In the genomic region with DNA sequence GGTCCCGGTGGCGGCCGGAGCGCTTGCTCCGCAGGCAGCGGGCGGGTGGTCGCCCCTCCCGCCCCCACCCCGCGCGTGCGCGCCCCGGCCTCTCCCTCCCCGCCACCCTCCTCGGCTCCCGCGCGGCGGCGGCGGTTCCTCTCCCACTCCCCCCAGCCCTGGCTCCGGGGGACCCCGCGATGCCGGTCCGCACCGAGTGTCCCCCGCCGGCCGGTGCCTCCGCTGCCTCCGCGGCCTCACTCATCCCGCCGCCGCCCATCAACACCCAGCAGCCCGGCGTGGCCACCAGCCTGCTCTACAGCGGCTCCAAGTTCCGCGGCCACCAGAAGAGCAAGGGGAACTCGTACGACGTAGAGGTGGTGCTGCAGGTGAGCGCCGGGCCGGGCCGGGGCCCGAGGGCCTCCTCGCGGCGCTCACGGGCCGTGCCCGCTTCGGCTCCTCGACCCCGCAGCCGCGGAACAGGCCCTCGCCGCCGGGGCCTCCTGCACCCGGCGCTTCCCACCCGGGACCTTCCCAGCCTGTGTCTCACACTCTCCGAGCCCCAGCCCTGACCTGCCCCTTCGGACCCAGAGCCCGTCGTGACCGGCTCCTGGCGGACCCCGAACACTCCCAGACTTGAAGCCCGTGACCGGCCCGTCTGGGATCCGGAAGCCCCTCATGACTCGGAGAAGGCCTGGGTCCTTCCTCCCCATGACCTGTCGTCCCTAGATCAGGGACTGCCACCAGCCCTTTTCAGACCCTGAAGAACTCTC, we compare ENCODE assay signal across 1 cellular context.
A peak's percentile ranks its signal among the peaks of the same experiment; 100 is the strongest.
TF ChIP-seq lines count a peak whose summit lies in the region.

No MANE protein-coding gene starts in this region.

TF ChIP-seq in HepG2, 621 proteins besides CTCF, POLR2A, EP300 and RAD21 (continued from another document and continues in another):
- no peak for TF ChIP-seq SMARCC2 (IDR thresholded peaks at IDR 0.05)
- TF ChIP-seq, protein P1, sequence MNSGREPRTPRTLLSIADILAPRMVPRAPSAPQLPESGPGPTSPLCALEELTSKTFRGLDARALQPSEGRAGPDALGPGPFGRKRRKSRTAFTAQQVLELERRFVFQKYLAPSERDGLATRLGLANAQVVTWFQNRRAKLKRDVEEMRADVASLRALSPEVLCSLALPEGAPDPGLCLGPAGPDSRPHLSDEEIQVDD (CRISPR knock-in tag; IDR thresholded peaks at IDR 0.05; ENCODE audit: borderline replicate concordance): no peak
- no peak for TF ChIP-seq FOXA3 (CRISPR knock-in tag; IDR thresholded peaks at IDR 0.05)
- TF ChIP-seq THAP11 (CRISPR knock-in tag; IDR thresholded peaks at IDR 0.05): no peak
- TF ChIP-seq, protein P2, sequence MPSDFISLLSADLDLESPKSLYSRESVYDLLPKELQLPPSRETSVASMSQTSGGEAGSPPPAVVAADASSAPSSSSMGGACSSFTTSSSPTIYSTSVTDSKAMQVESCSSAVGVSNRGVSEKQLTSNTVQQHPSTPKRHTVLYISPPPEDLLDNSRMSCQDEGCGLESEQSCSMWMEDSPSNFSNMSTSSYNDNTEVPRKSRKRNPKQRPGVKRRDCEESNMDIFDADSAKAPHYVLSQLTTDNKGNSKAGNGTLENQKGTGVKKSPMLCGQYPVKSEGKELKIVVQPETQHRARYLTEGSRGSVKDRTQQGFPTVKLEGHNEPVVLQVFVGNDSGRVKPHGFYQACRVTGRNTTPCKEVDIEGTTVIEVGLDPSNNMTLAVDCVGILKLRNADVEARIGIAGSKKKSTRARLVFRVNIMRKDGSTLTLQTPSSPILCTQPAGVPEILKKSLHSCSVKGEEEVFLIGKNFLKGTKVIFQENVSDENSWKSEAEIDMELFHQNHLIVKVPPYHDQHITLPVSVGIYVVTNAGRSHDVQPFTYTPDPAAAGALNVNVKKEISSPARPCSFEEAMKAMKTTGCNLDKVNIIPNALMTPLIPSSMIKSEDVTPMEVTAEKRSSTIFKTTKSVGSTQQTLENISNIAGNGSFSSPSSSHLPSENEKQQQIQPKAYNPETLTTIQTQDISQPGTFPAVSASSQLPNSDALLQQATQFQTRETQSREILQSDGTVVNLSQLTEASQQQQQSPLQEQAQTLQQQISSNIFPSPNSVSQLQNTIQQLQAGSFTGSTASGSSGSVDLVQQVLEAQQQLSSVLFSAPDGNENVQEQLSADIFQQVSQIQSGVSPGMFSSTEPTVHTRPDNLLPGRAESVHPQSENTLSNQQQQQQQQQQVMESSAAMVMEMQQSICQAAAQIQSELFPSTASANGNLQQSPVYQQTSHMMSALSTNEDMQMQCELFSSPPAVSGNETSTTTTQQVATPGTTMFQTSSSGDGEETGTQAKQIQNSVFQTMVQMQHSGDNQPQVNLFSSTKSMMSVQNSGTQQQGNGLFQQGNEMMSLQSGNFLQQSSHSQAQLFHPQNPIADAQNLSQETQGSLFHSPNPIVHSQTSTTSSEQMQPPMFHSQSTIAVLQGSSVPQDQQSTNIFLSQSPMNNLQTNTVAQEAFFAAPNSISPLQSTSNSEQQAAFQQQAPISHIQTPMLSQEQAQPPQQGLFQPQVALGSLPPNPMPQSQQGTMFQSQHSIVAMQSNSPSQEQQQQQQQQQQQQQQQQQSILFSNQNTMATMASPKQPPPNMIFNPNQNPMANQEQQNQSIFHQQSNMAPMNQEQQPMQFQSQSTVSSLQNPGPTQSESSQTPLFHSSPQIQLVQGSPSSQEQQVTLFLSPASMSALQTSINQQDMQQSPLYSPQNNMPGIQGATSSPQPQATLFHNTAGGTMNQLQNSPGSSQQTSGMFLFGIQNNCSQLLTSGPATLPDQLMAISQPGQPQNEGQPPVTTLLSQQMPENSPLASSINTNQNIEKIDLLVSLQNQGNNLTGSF (CRISPR knock-in tag; IDR thresholded peaks at IDR 0.05): no peak
- TF ChIP-seq SMC3 (IDR thresholded peaks at IDR 0.05; ENCODE audit: low read length): no peak
- TF ChIP-seq PLRG1 (conservative IDR thresholded peaks at IDR 0.05): no peak
- 0 out of 2 replicates have a peak, but pooled peaks have one; percentile 6 for TF ChIP-seq ZSCAN22 (CRISPR knock-in tag; IDR thresholded peaks at IDR 0.05)
- no peak for TF ChIP-seq ZNF781 (CRISPR knock-in tag; IDR thresholded peaks at IDR 0.05; ENCODE audit: borderline replicate concordance, not compliant biosample characterization)
- TF ChIP-seq, protein P3, sequence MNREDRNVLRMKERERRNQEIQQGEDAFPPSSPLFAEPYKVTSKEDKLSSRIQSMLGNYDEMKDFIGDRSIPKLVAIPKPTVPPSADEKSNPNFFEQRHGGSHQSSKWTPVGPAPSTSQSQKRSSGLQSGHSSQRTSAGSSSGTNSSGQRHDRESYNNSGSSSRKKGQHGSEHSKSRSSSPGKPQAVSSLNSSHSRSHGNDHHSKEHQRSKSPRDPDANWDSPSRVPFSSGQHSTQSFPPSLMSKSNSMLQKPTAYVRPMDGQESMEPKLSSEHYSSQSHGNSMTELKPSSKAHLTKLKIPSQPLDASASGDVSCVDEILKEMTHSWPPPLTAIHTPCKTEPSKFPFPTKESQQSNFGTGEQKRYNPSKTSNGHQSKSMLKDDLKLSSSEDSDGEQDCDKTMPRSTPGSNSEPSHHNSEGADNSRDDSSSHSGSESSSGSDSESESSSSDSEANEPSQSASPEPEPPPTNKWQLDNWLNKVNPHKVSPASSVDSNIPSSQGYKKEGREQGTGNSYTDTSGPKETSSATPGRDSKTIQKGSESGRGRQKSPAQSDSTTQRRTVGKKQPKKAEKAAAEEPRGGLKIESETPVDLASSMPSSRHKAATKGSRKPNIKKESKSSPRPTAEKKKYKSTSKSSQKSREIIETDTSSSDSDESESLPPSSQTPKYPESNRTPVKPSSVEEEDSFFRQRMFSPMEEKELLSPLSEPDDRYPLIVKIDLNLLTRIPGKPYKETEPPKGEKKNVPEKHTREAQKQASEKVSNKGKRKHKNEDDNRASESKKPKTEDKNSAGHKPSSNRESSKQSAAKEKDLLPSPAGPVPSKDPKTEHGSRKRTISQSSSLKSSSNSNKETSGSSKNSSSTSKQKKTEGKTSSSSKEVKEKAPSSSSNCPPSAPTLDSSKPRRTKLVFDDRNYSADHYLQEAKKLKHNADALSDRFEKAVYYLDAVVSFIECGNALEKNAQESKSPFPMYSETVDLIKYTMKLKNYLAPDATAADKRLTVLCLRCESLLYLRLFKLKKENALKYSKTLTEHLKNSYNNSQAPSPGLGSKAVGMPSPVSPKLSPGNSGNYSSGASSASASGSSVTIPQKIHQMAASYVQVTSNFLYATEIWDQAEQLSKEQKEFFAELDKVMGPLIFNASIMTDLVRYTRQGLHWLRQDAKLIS (CRISPR knock-in tag; IDR thresholded peaks at IDR 0.05): no peak
- no peak for TF ChIP-seq RFXAP (CRISPR knock-in tag; IDR thresholded peaks at IDR 0.05; ENCODE audit: borderline replicate concordance)
- TF ChIP-seq ZSCAN25 (CRISPR knock-in tag; IDR thresholded peaks at IDR 0.05): 0 out of 2 replicates have a peak, but pooled peaks have one; percentile 29
- no peak for TF ChIP-seq ZNF674 (CRISPR knock-in tag; IDR thresholded peaks at IDR 0.05; ENCODE audit: low read depth)
- no peak for TF ChIP-seq GLMP (CRISPR knock-in tag; IDR thresholded peaks at IDR 0.05; ENCODE audit: borderline replicate concordance)
- TF ChIP-seq ZSCAN5A (CRISPR knock-in tag; IDR thresholded peaks at IDR 0.05; ENCODE audit: borderline replicate concordance): no peak
- no peak for TF ChIP-seq TRIM24 (CRISPR knock-in tag; IDR thresholded peaks at IDR 0.05)
- peak; percentile 55; the same call in 1 of the 2 replicates for TF ChIP-seq ZSCAN12 (CRISPR knock-in tag; IDR thresholded peaks at IDR 0.05)
- TF ChIP-seq ZNF510 (CRISPR knock-in tag; IDR thresholded peaks at IDR 0.05; ENCODE audit: low read depth): no peak
- no peak for TF ChIP-seq TP53 (CRISPR knock-in tag; conservative IDR thresholded peaks at IDR 0.05)
- no peak for TF ChIP-seq ZC3H13 (CRISPR knock-in tag; IDR thresholded peaks at IDR 0.05)
- no peak for TF ChIP-seq ZNF567 (CRISPR knock-in tag; IDR thresholded peaks at IDR 0.05; ENCODE audit: borderline replicate concordance)
- TF ChIP-seq FOXM1 (CRISPR knock-in tag; IDR thresholded peaks at IDR 0.05): no peak
- no peak for TF ChIP-seq SIX1 (CRISPR knock-in tag; IDR thresholded peaks at IDR 0.05; ENCODE audit: borderline replicate concordance)
- TF ChIP-seq PHF21A (CRISPR knock-in tag; IDR thresholded peaks at IDR 0.05): no peak
- TF ChIP-seq TOPORS (CRISPR knock-in tag; IDR thresholded peaks at IDR 0.05): no peak
- peak; percentile 79; the same call in 1 of the 2 replicates for TF ChIP-seq GLI4 (CRISPR knock-in tag; IDR thresholded peaks at IDR 0.05; ENCODE audit: borderline replicate concordance)
- no peak for TF ChIP-seq CEBPG (CRISPR knock-in tag; IDR thresholded peaks at IDR 0.05)
- TF ChIP-seq, protein P4, sequence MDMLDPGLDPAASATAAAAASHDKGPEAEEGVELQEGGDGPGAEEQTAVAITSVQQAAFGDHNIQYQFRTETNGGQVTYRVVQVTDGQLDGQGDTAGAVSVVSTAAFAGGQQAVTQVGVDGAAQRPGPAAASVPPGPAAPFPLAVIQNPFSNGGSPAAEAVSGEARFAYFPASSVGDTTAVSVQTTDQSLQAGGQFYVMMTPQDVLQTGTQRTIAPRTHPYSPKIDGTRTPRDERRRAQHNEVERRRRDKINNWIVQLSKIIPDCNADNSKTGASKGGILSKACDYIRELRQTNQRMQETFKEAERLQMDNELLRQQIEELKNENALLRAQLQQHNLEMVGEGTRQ (IDR thresholded peaks at IDR 0.05; ENCODE audit: low read depth, low read length): no peak
- TF ChIP-seq, protein P4 (CRISPR knock-in tag; IDR thresholded peaks at IDR 0.05; ENCODE audit: borderline replicate concordance): no peak
- TF ChIP-seq, protein P5, sequence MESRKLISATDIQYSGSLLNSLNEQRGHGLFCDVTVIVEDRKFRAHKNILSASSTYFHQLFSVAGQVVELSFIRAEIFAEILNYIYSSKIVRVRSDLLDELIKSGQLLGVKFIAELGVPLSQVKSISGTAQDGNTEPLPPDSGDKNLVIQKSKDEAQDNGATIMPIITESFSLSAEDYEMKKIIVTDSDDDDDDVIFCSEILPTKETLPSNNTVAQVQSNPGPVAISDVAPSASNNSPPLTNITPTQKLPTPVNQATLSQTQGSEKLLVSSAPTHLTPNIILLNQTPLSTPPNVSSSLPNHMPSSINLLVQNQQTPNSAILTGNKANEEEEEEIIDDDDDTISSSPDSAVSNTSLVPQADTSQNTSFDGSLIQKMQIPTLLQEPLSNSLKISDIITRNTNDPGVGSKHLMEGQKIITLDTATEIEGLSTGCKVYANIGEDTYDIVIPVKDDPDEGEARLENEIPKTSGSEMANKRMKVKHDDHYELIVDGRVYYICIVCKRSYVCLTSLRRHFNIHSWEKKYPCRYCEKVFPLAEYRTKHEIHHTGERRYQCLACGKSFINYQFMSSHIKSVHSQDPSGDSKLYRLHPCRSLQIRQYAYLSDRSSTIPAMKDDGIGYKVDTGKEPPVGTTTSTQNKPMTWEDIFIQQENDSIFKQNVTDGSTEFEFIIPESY (CRISPR knock-in tag; IDR thresholded peaks at IDR 0.05): no peak
- TF ChIP-seq GATAD1 (CRISPR knock-in tag; IDR thresholded peaks at IDR 0.05): no peak
- TF ChIP-seq, protein P6, sequence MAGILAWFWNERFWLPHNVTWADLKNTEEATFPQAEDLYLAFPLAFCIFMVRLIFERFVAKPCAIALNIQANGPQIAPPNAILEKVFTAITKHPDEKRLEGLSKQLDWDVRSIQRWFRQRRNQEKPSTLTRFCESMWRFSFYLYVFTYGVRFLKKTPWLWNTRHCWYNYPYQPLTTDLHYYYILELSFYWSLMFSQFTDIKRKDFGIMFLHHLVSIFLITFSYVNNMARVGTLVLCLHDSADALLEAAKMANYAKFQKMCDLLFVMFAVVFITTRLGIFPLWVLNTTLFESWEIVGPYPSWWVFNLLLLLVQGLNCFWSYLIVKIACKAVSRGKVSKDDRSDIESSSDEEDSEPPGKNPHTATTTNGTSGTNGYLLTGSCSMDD (CRISPR knock-in tag; IDR thresholded peaks at IDR 0.05): no peak
- no peak for TF ChIP-seq ZNF382 (CRISPR knock-in tag; IDR thresholded peaks at IDR 0.05; ENCODE audit: borderline replicate concordance)
- TF ChIP-seq PAX8 (CRISPR knock-in tag; IDR thresholded peaks at IDR 0.05; ENCODE audit: borderline replicate concordance): no peak
- TF ChIP-seq ZNF101 (CRISPR knock-in tag; IDR thresholded peaks at IDR 0.05; ENCODE audit: borderline replicate concordance, low read depth): no peak
- 0 out of 2 replicates have a peak, but pooled peaks have one; percentile 39 for TF ChIP-seq DNMT1 (CRISPR knock-in tag; IDR thresholded peaks at IDR 0.05)
- peak; percentile 33; the same call in 1 of the 2 replicates for TF ChIP-seq ARNT2 (CRISPR knock-in tag; IDR thresholded peaks at IDR 0.05; ENCODE audit: low read depth)
- no peak; the same call in 1 of the 2 replicates for TF ChIP-seq ZNF503 (CRISPR knock-in tag; IDR thresholded peaks at IDR 0.05)
- no peak for TF ChIP-seq ZNF143 (CRISPR knock-in tag; IDR thresholded peaks at IDR 0.05)
